36 cellular contexts compared by ENCODE assay signal in the genomic region with DNA sequence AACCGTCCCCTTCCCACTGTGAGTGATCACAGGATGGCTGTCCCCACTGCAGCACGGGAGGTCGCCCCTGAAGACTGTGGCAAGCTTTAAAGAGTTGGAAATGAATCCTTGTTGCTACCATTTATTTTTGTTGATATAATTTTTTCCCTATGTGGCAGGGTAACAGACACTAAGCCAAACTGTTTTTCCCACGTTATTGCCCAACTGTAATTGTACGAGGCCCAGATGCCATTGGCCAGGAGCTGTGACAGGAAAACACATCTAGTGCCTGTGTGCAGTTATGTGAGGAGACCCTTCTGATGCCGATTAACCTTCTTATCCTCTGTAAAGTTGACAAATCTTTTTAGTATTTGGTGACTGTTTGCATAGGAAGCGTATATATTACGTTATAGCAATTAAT.
"Had no signal": no experiment of that assay in that cellular context is flagged by ENCODE, and none has a peak within 500 bp of the region (broad histone marks: within the 10 kb centered on the region; RNA-seq: fewer than 3 reads in every experiment).

No MANE protein-coding gene starts in this region.

- ATAC-seq: activated CD8-positive, alpha-beta memory T cell treated with anti-CD3 and anti-CD28 coated beads, Interleukin-2, amount 10 ng/mL, durations not matched to agents 7 days and 5 days; K562; Right ventricle myocardium inferior had no signal

- FAIRE-seq: K562, RCC 7860 had no signal

- H3K4me2 ChIP-seq: PC-9 had no signal

- H2AFZ ChIP-seq: PC-9 had no signal

- DNase-seq: activated CD4-positive, alpha-beta memory T cell treated with anti-CD3 and anti-CD28 coated beads, Interleukin-2, amount 10 ng/mL, durations not matched to agents 7 days and 5 days; activated CD4-positive, alpha-beta T cell treated with anti-CD3 and anti-CD28 coated beads for 1 hour; activated CD4-positive, alpha-beta T cell treated with anti-CD3 and anti-CD28 coated beads for 48 hours; activated CD4-positive, CD25-positive, alpha-beta regulatory T cell; activated CD8-positive, alpha-beta memory T cell treated with anti-CD3 and anti-CD28 coated beads for 24 hours; activated CD8-positive, alpha-beta memory T cell treated with anti-CD3 and anti-CD28 coated beads, Interleukin-2, amount 10 ng/mL, durations not matched to agents 7 days and 5 days; activated CD8-positive, alpha-beta memory T cell treated with anti-CD3 and anti-CD28 coated beads, Interleukin-2, amount 50 U/mL, for 48 hours; activated effector memory CD4-positive, alpha-beta T cell treated with anti-CD3 and anti-CD28 coated beads, Interleukin-2, amount 50 U/mL, for 16 hours; activated naive CD4-positive, alpha-beta T cell; activated naive CD4-positive, alpha-beta T cell treated with anti-CD3 and anti-CD28 coated beads, Interleukin-2, amount 50 U/mL, for 16 hours; activated naive CD8-positive, alpha-beta T cell treated with anti-CD3 and anti-CD28 coated beads for 36 hours; activated T-cell treated with anti-CD3 and anti-CD28 coated beads, Interleukin-2, amount 50 U/mL, for 48 hours; amniotic stem cell; aorta; NCI-H1092 treated with DMSO at 0.1 percent for 48 hours; NCI-H1417; NCI-H146; NCI-H187; NCI-H2029 treated with DMSO at 0.1 percent for 48 hours; NCI-H2107; NCI-H2171; NCI-H510A; NCI-H526; NCI-H748 treated with DMSO at 0.1 percent for 48 hours; NK-92 treated with Interleukin-12 subunit alpha and Interleukin-12 subunit beta, amount 100 ng/mL, for 24 hours; PC-9; SIG-M5; SW 1271; T-helper 1 cell; T-helper 2 cell; T-helper 9 cell had no signal

- H3K4me3 ChIP-seq: K562, PC-9 had no signal

- H3K27ac ChIP-seq: PC-9, RWPE1, VCaP had no signal
